In genomic region chr1:87044840-87045239, GRCh38 we compare ENCODE assay signal across 11 cellular contexts.
DNase-seq lines count a peak whose midpoint lies in the region; ATAC-seq, FAIRE-seq and TF ChIP-seq lines count a peak whose summit lies in the region.
"Had no signal": no experiment of that assay in that cellular context is flagged by ENCODE, and none has a peak within 500 bp of the region (broad histone marks: within the 10 kb centered on the region; RNA-seq: fewer than 3 reads in every experiment).

No MANE protein-coding gene starts in this region.

- no peaks in the 10 kb centered on the region for H3K27me3 ChIP-seq in hepatocyte
- no peaks in the 10 kb centered on the region for H3K27me3 ChIP-seq in WERI-Rb-1 (ENCODE audit: insufficient read depth, low read depth, severe bottlenecking)

- H4K20me1 ChIP-seq in hepatocyte (ENCODE audit: insufficient read depth, poor library complexity, severe bottlenecking), result no peaks in the 10 kb centered on the region

- H3K27ac ChIP-seq in hepatocyte (no peak overlapping the region), WERI-Rb-1 (no peak overlapping the region)

- H3K9me3 ChIP-seq in hepatocyte (ENCODE audit: low read depth), result peaks cover 4% of the 10 kb centered on the region
- H3K9me3 ChIP-seq in WERI-Rb-1 (ENCODE audit: severe bottlenecking), result no peaks in the 10 kb centered on the region

- peak; percentile 69 for FAIRE-seq in GM12891 (lab: Jason Lieb, UNC)
- FAIRE-seq: bronchial epithelial cell had no signal

- no peaks in the 10 kb centered on the region for H3K9me2 ChIP-seq in hepatocyte (replicated peaks; ENCODE audit: insufficient read depth)

- ATAC-seq in GM19455 (IDR thresholded peaks at IDR 0.05; ENCODE audit: unreplicated experiment) (peak; percentile 68), HG03280 (IDR thresholded peaks at IDR 0.05; ENCODE audit: unreplicated experiment) (peak; percentile 67)

- 84% methylated on average over 5 of the region's 5 CpGs for WGBS in hepatocyte (ENCODE audit: low lambda C conversion rate, missing lambda C conversion rate)

- no peak for TF ChIP-seq POLR2A in GM12891 (IDR thresholded peaks at IDR 0.05; ENCODE audit: low read depth, low read length)

- H3K4me1 ChIP-seq in hepatocyte (ENCODE audit: insufficient read depth), result no peaks in the 10 kb centered on the region

- DNase-seq in GM12891 (ENCODE audit: insufficient read length, low spot score), result no peak
- peak; percentile 2 for DNase-seq in activated gamma-delta T cell treated with anti-CD3 and anti-CD28 coated beads, Interleukin-2, amount 50 U/mL, for 16 hours (ENCODE audit: low read depth)
- DNase-seq in hepatocyte (ENCODE audit: low spot score), result no peak
- DNase-seq in NCI-H2227 (lab: John Stamatoyannopoulos, UW; ENCODE audit: unreplicated experiment), result no peak
- DNase-seq in NCI-H526 treated with DMSO at 0.1 percent for 48 hours (lab: John Stamatoyannopoulos, UW), result no peak
- no peak for DNase-seq in WERI-Rb-1
- DNase-seq: glutamatergic neuron, NCI-H1694 had no signal

- H3K4me3 ChIP-seq in hepatocyte (no peak overlapping the region), WERI-Rb-1 (ENCODE audit: low read depth, low read length) (no peak overlapping the region)

- no peak for TF ChIP-seq CTCF in hepatocyte (IDR thresholded peaks at IDR 0.05; ENCODE audit: poor library complexity)
- TF ChIP-seq CTCF in WERI-Rb-1 (IDR thresholded peaks at IDR 0.05; ENCODE audit: low read depth, low read length), result no peak

- H2AFZ ChIP-seq in hepatocyte, result no peak overlapping the region

- H3K36me3 ChIP-seq in hepatocyte (replicated peaks; ENCODE audit: insufficient read depth, low read depth) (no peaks in the 10 kb centered on the region), WERI-Rb-1 (no peaks in the 10 kb centered on the region)

- H3K4me2 ChIP-seq in hepatocyte, result no peak overlapping the region

- H3K79me2 ChIP-seq in hepatocyte, result peaks cover 28% of the 10 kb centered on the region

TF ChIP-seq in GM12891, 5 proteins besides CTCF, POLR2A, EP300 and RAD21:
- no peak for TF ChIP-seq TAF1 (IDR thresholded peaks at IDR 0.05; ENCODE audit: low read depth, low read length)
- TF ChIP-seq POLR2AphosphoS5 (IDR thresholded peaks at IDR 0.05; ENCODE audit: low read depth, low read length), result no peak
- no peak for TF ChIP-seq PAX5 (IDR thresholded peaks at IDR 0.05; ENCODE audit: insufficient read depth, low read length, severe bottlenecking)
- TF ChIP-seq SPI1 (IDR thresholded peaks at IDR 0.05; ENCODE audit: low read depth, low read length), result no peak
- no peak for TF ChIP-seq POU2F2 (IDR thresholded peaks at IDR 0.05; ENCODE audit: low read depth, low read length)
